1 cellular context compared by ENCODE assay signal in the genomic region with DNA sequence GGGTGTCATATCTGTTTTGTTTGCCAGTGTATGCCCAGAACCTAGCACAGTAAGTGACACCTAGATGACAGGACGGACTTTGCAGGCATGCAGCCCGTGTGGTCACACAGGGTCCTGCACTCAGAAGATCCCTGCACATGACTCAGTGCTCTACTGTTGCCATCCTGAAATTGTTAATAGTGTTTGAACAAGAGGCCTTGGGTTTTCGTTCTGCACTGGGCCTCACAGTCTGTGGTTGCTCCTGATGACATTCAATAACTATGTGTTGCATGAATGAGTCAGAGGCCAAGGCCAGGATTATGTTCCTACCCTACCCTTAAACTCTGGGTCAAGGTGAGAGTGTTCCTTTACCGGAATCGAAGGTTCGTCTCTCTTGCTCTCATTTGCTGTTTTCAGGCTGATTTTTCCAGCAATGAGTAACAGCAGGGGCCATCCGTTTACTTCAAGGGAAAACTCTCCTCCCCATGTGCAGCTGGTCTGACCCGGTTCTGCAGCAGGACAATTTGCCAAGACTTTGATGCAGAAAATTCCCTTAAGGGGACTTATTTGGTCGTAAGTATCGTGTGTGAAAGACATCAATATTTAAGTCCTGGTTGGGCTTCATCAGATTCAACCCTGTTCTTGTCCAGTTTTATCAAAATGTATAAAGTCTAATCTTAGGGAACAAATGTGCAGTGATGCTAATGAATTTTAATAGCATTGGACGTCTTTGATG.
TF ChIP-seq lines count a peak whose summit lies in the region.

No MANE protein-coding gene starts in this region.

TF ChIP-seq in HepG2, 621 proteins besides CTCF, POLR2A, EP300 and RAD21 (continued from another document and continues in another):
- TF ChIP-seq ZNF776 (CRISPR knock-in tag; IDR thresholded peaks at IDR 0.05) = no peak
- TF ChIP-seq ZKSCAN8 (CRISPR knock-in tag; IDR thresholded peaks at IDR 0.05; ENCODE audit: borderline replicate concordance) = peak; percentile 98
- TF ChIP-seq GABPB1 (CRISPR knock-in tag; IDR thresholded peaks at IDR 0.05) = peak; percentile 65; the same call in 1 of the 2 replicates
- TF ChIP-seq IRF2 (CRISPR knock-in tag; IDR thresholded peaks at IDR 0.05) = peak; percentile 97
- TF ChIP-seq SP4 (CRISPR knock-in tag; IDR thresholded peaks at IDR 0.05) = peak; percentile 65; the same call in 1 of the 2 replicates
- TF ChIP-seq, protein P1, sequence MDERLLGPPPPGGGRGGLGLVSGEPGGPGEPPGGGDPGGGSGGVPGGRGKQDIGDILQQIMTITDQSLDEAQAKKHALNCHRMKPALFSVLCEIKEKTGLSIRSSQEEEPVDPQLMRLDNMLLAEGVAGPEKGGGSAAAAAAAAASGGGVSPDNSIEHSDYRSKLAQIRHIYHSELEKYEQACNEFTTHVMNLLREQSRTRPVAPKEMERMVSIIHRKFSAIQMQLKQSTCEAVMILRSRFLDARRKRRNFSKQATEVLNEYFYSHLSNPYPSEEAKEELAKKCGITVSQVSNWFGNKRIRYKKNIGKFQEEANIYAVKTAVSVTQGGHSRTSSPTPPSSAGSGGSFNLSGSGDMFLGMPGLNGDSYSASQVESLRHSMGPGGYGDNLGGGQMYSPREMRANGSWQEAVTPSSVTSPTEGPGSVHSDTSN (CRISPR knock-in tag; IDR thresholded peaks at IDR 0.05) = 0 out of 2 replicates have a peak, but pooled peaks have one; percentile 45
- peak; percentile 88 for TF ChIP-seq CEBPG (CRISPR knock-in tag; IDR thresholded peaks at IDR 0.05)
- TF ChIP-seq REPIN1 (CRISPR knock-in tag; IDR thresholded peaks at IDR 0.05; ENCODE audit: borderline replicate concordance, low read depth) = peak; percentile 71
- no peak for TF ChIP-seq ZC3H4 (CRISPR knock-in tag; IDR thresholded peaks at IDR 0.05; ENCODE audit: borderline replicate concordance)
- TF ChIP-seq ZNF746 (CRISPR knock-in tag; IDR thresholded peaks at IDR 0.05) = 0 out of 2 replicates have a peak, but pooled peaks have one; percentile 43
- peak; percentile 93 for TF ChIP-seq ZSCAN29 (CRISPR knock-in tag; conservative IDR thresholded peaks at IDR 0.05)
- TF ChIP-seq, protein P2, sequence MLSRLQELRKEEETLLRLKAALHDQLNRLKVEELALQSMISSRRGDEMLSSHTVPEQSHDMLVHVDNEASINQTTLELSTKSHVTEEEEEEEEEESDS (CRISPR knock-in tag; IDR thresholded peaks at IDR 0.05; ENCODE audit: borderline replicate concordance) = peak; percentile 18; the same call in 1 of the 2 replicates
- no peak for TF ChIP-seq RFX1 (IDR thresholded peaks at IDR 0.05)
- TF ChIP-seq, protein P3, sequence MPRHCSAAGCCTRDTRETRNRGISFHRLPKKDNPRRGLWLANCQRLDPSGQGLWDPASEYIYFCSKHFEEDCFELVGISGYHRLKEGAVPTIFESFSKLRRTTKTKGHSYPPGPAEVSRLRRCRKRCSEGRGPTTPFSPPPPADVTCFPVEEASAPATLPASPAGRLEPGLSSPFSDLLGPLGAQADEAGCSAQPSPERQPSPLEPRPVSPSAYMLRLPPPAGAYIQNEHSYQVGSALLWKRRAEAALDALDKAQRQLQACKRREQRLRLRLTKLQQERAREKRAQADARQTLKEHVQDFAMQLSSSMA (CRISPR knock-in tag; IDR thresholded peaks at IDR 0.05) = peak; percentile 49; the same call in 1 of the 2 replicates
- peak in 1 of 2 experiments; percentile 96; a peak in 2 of 4 replicates for TF ChIP-seq KLF16 (CRISPR knock-in tag; IDR thresholded peaks at IDR 0.05)
- TF ChIP-seq, protein P4, sequence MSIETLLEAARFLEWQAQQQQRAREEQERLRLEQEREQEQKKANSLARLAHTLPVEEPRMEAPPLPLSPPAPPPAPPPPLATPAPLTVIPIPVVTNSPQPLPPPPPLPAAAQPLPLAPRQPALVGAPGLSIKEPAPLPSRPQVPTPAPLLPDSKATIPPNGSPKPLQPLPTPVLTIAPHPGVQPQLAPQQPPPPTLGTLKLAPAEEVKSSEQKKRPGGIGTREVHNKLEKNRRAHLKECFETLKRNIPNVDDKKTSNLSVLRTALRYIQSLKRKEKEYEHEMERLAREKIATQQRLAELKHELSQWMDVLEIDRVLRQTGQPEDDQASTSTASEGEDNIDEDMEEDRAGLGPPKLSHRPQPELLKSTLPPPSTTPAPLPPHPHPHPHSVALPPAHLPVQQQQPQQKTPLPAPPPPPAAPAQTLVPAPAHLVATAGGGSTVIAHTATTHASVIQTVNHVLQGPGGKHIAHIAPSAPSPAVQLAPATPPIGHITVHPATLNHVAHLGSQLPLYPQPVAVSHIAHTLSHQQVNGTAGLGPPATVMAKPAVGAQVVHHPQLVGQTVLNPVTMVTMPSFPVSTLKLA (IDR thresholded peaks at IDR 0.05) = peak; percentile 66
- TF ChIP-seq, protein P5, sequence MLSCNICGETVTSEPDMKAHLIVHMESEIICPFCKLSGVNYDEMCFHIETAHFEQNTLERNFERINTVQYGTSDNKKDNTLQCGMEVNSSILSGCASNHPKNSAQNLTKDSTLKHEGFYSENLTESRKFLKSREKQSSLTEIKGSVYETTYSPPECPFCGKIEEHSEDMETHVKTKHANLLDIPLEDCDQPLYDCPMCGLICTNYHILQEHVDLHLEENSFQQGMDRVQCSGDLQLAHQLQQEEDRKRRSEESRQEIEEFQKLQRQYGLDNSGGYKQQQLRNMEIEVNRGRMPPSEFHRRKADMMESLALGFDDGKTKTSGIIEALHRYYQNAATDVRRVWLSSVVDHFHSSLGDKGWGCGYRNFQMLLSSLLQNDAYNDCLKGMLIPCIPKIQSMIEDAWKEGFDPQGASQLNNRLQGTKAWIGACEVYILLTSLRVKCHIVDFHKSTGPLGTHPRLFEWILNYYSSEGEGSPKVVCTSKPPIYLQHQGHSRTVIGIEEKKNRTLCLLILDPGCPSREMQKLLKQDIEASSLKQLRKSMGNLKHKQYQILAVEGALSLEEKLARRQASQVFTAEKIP (CRISPR knock-in tag; IDR thresholded peaks at IDR 0.05; ENCODE audit: borderline replicate concordance) = no peak
- TF ChIP-seq ATF1 (CRISPR knock-in tag; IDR thresholded peaks at IDR 0.05) = peak; percentile 62; the same call in 1 of the 2 replicates
- 0 out of 2 replicates have a peak, but pooled peaks have one; percentile 49 for TF ChIP-seq ZNF674 (CRISPR knock-in tag; IDR thresholded peaks at IDR 0.05; ENCODE audit: low read depth)
- peak; percentile 90 for TF ChIP-seq MIER2 (CRISPR knock-in tag; IDR thresholded peaks at IDR 0.05)
- peak; percentile 99 for TF ChIP-seq JUN (CRISPR knock-in tag; IDR thresholded peaks at IDR 0.05)
- TF ChIP-seq BHLHE40 (IDR thresholded peaks at IDR 0.05; ENCODE audit: low read length) = peak; percentile 87
- TF ChIP-seq ZNF567 (CRISPR knock-in tag; IDR thresholded peaks at IDR 0.05; ENCODE audit: borderline replicate concordance) = no peak
- TF ChIP-seq, protein P6, sequence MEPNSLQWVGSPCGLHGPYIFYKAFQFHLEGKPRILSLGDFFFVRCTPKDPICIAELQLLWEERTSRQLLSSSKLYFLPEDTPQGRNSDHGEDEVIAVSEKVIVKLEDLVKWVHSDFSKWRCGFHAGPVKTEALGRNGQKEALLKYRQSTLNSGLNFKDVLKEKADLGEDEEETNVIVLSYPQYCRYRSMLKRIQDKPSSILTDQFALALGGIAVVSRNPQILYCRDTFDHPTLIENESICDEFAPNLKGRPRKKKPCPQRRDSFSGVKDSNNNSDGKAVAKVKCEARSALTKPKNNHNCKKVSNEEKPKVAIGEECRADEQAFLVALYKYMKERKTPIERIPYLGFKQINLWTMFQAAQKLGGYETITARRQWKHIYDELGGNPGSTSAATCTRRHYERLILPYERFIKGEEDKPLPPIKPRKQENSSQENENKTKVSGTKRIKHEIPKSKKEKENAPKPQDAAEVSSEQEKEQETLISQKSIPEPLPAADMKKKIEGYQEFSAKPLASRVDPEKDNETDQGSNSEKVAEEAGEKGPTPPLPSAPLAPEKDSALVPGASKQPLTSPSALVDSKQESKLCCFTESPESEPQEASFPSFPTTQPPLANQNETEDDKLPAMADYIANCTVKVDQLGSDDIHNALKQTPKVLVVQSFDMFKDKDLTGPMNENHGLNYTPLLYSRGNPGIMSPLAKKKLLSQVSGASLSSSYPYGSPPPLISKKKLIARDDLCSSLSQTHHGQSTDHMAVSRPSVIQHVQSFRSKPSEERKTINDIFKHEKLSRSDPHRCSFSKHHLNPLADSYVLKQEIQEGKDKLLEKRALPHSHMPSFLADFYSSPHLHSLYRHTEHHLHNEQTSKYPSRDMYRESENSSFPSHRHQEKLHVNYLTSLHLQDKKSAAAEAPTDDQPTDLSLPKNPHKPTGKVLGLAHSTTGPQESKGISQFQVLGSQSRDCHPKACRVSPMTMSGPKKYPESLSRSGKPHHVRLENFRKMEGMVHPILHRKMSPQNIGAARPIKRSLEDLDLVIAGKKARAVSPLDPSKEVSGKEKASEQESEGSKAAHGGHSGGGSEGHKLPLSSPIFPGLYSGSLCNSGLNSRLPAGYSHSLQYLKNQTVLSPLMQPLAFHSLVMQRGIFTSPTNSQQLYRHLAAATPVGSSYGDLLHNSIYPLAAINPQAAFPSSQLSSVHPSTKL (CRISPR knock-in tag; IDR thresholded peaks at IDR 0.05) = peak; percentile 100
- TF ChIP-seq SIX4 (CRISPR knock-in tag; IDR thresholded peaks at IDR 0.05) = peak; percentile 94
- TF ChIP-seq, protein P7, sequence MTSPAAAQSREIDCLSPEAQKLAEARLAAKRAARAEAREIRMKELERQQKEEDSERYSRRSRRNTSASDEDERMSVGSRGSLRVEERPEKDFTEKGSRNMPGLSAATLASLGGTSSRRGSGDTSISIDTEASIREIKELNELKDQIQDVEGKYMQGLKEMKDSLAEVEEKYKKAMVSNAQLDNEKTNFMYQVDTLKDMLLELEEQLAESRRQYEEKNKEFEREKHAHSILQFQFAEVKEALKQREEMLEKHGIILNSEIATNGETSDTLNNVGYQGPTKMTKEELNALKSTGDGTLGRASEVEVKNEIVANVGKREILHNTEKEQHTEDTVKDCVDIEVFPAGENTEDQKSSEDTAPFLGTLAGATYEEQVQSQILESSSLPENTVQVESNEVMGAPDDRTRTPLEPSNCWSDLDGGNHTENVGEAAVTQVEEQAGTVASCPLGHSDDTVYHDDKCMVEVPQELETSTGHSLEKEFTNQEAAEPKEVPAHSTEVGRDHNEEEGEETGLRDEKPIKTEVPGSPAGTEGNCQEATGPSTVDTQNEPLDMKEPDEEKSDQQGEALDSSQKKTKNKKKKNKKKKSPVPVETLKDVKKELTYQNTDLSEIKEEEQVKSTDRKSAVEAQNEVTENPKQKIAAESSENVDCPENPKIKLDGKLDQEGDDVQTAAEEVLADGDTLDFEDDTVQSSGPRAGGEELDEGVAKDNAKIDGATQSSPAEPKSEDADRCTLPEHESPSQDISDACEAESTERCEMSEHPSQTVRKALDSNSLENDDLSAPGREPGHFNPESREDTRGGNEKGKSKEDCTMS (CRISPR knock-in tag; conservative IDR thresholded peaks at IDR 0.05) = 0 out of 2 replicates have a peak, but pooled peaks have one; percentile 8
- TF ChIP-seq, protein P8, sequence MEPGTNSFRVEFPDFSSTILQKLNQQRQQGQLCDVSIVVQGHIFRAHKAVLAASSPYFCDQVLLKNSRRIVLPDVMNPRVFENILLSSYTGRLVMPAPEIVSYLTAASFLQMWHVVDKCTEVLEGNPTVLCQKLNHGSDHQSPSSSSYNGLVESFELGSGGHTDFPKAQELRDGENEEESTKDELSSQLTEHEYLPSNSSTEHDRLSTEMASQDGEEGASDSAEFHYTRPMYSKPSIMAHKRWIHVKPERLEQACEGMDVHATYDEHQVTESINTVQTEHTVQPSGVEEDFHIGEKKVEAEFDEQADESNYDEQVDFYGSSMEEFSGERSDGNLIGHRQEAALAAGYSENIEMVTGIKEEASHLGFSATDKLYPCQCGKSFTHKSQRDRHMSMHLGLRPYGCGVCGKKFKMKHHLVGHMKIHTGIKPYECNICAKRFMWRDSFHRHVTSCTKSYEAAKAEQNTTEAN (CRISPR knock-in tag; conservative IDR thresholded peaks at IDR 0.05) = peak; percentile 95
- no peak for TF ChIP-seq ZNF879 (CRISPR knock-in tag; IDR thresholded peaks at IDR 0.05)
- TF ChIP-seq, protein P9, sequence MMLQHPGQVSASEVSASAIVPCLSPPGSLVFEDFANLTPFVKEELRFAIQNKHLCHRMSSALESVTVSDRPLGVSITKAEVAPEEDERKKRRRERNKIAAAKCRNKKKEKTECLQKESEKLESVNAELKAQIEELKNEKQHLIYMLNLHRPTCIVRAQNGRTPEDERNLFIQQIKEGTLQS (CRISPR knock-in tag; IDR thresholded peaks at IDR 0.05) = peak; percentile 98
- TF ChIP-seq SP140L (CRISPR knock-in tag; IDR thresholded peaks at IDR 0.05; ENCODE audit: borderline replicate concordance) = 0 out of 2 replicates have a peak, but pooled peaks have one; percentile 19
- no peak for TF ChIP-seq RBFOX2 (IDR thresholded peaks at IDR 0.05; ENCODE audit: low read depth, low read length)
- TF ChIP-seq ZFP36 (IDR thresholded peaks at IDR 0.05; ENCODE audit: borderline replicate concordance, low read depth, low read length, partially characterized antibody) = no peak
- peak; percentile 94 for TF ChIP-seq ISL2 (CRISPR knock-in tag; IDR thresholded peaks at IDR 0.05)
- peak; percentile 62; the same call in 1 of the 2 replicates for TF ChIP-seq ZNF430 (CRISPR knock-in tag; IDR thresholded peaks at IDR 0.05)
- TF ChIP-seq ZNF703 (CRISPR knock-in tag; IDR thresholded peaks at IDR 0.05; ENCODE audit: borderline replicate concordance) = no peak
- peak; percentile 96 for TF ChIP-seq SOX5 (CRISPR knock-in tag; IDR thresholded peaks at IDR 0.05; ENCODE audit: borderline replicate concordance)
- TF ChIP-seq JDP2 (CRISPR knock-in tag; IDR thresholded peaks at IDR 0.05; ENCODE audit: borderline replicate concordance) = no peak
- TF ChIP-seq, protein P10, sequence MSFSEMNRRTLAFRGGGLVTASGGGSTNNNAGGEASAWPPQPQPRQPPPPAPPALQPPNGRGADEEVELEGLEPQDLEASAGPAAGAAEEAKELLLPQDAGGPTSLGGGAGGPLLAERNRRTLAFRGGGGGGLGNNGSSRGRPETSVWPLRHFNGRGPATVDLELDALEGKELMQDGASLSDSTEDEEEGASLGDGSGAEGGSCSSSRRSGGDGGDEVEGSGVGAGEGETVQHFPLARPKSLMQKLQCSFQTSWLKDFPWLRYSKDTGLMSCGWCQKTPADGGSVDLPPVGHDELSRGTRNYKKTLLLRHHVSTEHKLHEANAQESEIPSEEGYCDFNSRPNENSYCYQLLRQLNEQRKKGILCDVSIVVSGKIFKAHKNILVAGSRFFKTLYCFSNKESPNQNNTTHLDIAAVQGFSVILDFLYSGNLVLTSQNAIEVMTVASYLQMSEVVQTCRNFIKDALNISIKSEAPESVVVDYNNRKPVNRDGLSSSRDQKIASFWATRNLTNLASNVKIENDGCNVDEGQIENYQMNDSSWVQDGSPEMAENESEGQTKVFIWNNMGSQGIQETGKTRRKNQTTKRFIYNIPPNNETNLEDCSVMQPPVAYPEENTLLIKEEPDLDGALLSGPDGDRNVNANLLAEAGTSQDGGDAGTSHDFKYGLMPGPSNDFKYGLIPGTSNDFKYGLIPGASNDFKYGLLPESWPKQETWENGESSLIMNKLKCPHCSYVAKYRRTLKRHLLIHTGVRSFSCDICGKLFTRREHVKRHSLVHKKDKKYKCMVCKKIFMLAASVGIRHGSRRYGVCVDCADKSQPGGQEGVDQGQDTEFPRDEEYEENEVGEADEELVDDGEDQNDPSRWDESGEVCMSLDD (CRISPR knock-in tag; IDR thresholded peaks at IDR 0.05; ENCODE audit: borderline replicate concordance) = peak; percentile 75; the same call in 1 of the 2 replicates
- TF ChIP-seq GFI1 (CRISPR knock-in tag; IDR thresholded peaks at IDR 0.05; ENCODE audit: borderline replicate concordance) = peak; percentile 85
